Comparison of ENCODE assay signal across 24 cellular contexts in the genomic region with DNA sequence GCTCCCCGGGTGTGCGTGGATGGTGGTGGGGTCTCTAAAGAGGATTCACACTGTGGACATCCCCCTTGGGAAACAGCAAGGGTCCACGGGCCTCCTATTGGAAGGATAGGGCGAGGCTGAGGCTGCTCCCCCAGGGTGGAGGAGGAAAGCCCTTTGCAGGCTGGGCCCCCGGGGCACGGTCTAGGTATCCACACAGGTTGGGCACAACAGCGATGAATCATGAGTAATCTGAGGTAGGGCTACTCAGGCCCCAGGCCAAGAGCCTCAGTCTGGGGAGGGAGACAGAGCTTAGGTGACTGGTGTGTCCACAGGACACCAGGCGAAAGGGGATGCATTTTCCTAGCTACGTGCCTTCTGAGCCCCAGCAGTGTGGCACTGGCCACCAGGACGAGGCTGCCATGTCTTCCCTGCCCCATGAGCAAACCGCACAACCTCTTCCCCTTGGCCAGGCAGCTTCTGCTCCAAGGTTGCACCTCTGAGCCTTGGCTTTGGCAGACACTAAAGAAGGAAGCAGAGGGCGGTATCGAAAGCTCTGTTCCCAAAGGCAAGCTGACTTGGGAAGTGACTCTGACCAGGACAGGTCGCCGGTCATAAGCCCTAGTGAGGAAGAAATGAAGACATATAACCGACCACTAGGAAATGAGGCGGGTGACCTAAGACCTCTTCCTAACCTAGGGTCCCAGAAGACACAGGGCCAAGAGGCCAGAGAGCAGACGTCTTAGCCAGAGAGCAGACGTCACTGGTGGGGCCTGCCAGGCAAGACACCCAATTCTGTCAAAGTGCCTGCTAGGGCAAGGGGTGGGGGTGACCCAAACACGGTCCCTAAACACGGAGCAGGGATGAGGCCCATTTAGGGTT. TPM values are rescaled to one million over a fixed set of nuclear protein-coding genes. Genes with fewer than 3 reads are reported as not detected.
DNase-seq lines count a peak whose midpoint lies in the region; FAIRE-seq and TF ChIP-seq lines count a peak whose summit lies in the region.
"Had no signal": no experiment of that assay in that cellular context is flagged by ENCODE, and none has a peak within 500 bp of the region (broad histone marks: within the 10 kb centered on the region; RNA-seq: fewer than 3 reads in every experiment).

No MANE protein-coding gene starts in this region.

- peaks cover 52% of the 10 kb centered on the region for H3K4me1 Mint-ChIP-seq in nephron
- H3K4me1 Mint-ChIP-seq: activated T-helper 17 cell treated with anti-CD3 and anti-CD28 coated beads, Interleukin-2, amount 50 U/mL, for 72 hours had no signal

- H3K9me3 Mint-ChIP-seq in nephron: no peaks in the 10 kb centered on the region
- H3K9me3 Mint-ChIP-seq: activated naive CD4-positive, alpha-beta T cell treated with anti-CD3 and anti-CD28 coated beads, Interleukin-2, amount 50 U/mL, for 72 hours; activated T-helper 17 cell treated with anti-CD3 and anti-CD28 coated beads, Interleukin-2, amount 50 U/mL, for 72 hours had no signal

- H2AFZ ChIP-seq in smooth muscle cell (ENCODE audit: low read depth): no peak overlapping the region
- H2AFZ ChIP-seq: GM23248 had no signal

- FAIRE-seq in bronchial epithelial cell (lab: Jason Lieb, UNC): peak; percentile 43
- FAIRE-seq: colon, D721Med, keratinocyte, pancreas had no signal

- peaks cover 24% of the 10 kb centered on the region for H3F3A ChIP-seq in smooth muscle cell (ENCODE audit: low read depth)

- TF ChIP-seq CTCF in bronchial epithelial cell (IDR thresholded peaks at IDR 0.05; ENCODE audit: insufficient read depth, low read length, severe bottlenecking) (no peak), nephron (IDR thresholded peaks at IDR 0.05; ENCODE audit: unreplicated experiment in 3 of 3) (no peak), smooth muscle cell (IDR thresholded peaks at IDR 0.05; ENCODE audit: borderline replicate concordance, insufficient read depth, poor library complexity, severe bottlenecking) (no peak)

- no peak overlapping the region for H3K9ac ChIP-seq in BLaER1 treated with 17β-estradiol and CSF1 and Interleukin-3, amounts not matched to agents 10 nM and 100 nM
- H3K9ac ChIP-seq in smooth muscle cell (ENCODE audit: low read depth): no peak overlapping the region
- H3K9ac ChIP-seq: GM23248 had no signal

- H3K4me1 ChIP-seq in BLaER1 treated with 17β-estradiol and CSF1 and Interleukin-3, amounts not matched to agents 10 nM and 100 nM: peaks cover 36 to 92% (median 73%) of the 10 kb centered on the region in 10 experiments
- peaks cover 17% of the 10 kb centered on the region for H3K4me1 ChIP-seq in HAP-1
- peaks cover 30% of the 10 kb centered on the region for H3K4me1 ChIP-seq in smooth muscle cell (ENCODE audit: low read depth)

- peak overlapping the region in 2 of 3 experiments; percentile 8 to 31 for H3K27ac Mint-ChIP-seq in nephron
- H3K27ac Mint-ChIP-seq: activated T-helper 17 cell treated with anti-CD3 and anti-CD28 coated beads, Interleukin-2, amount 50 U/mL, for 72 hours had no signal

- DNase-seq in MV-4-11 (lab: John Stamatoyannopoulos, UW) (peak; percentile 72), bronchial epithelial cell (ENCODE audit: low read depth) (peak; percentile 75), HAP-1 (ENCODE audit: low spot score in 2 of 2) (no peak), HUDEP-2 (lab: John Stamatoyannopoulos, UW; ENCODE audit: unreplicated experiment in 76 of 76) (no peak), smooth muscle cell (lab: John Stamatoyannopoulos, UW; ENCODE audit: unreplicated experiment) (no peak), anterior cingulate cortex (lab: John Stamatoyannopoulos, UW) (no peak)
- DNase-seq: EL; GM23248; naive thymus-derived CD4-positive, alpha-beta T cell; NCI-H1694 treated with DMSO at 0.1 percent for 48 hours; NCI-H2227 treated with DMSO at 0.1 percent for 48 hours; right cardiac atrium; stimulated activated CD4-positive, alpha-beta T cell treated with anti-CD3 and anti-CD28 coated beads, Interleukin-15, amount 100 ng/mL, for 24 hours; T-helper 2 cell; transverse colon; WERI-Rb-1 had no signal

- no peak overlapping the region; a peak in 1 of 22 replicates for H3K27ac ChIP-seq in BLaER1 treated with 17β-estradiol and CSF1 and Interleukin-3, amounts not matched to agents 10 nM and 100 nM
- H3K27ac ChIP-seq in smooth muscle cell (ENCODE audit: low read depth): no peak overlapping the region
- H3K27ac ChIP-seq: GM23248, pancreas, transverse colon, WERI-Rb-1 had no signal

- no peaks in the 10 kb centered on the region for H3K36me3 Mint-ChIP-seq in nephron (ENCODE audit: low read depth)
- H3K36me3 Mint-ChIP-seq: activated naive CD4-positive, alpha-beta T cell treated with anti-CD3 and anti-CD28 coated beads, Interleukin-2, amount 50 U/mL, for 72 hours; naive thymus-derived CD4-positive, alpha-beta T cell had no signal

- H3K4me3 Mint-ChIP-seq in nephron: no peak overlapping the region
- H3K4me3 Mint-ChIP-seq: activated T-helper 17 cell treated with anti-CD3 and anti-CD28 coated beads, Interleukin-2, amount 50 U/mL, for 72 hours; naive thymus-derived CD4-positive, alpha-beta T cell had no signal

- H3K4me3 ChIP-seq in BLaER1 treated with 17β-estradiol and CSF1 and Interleukin-3, amounts not matched to agents 10 nM and 100 nM: no peak overlapping the region
- H3K4me3 ChIP-seq in bronchial epithelial cell (ENCODE audit: low read depth, low read length): no peak overlapping the region
- H3K4me3 ChIP-seq in HAP-1: no peak overlapping the region
- no peak overlapping the region for H3K4me3 ChIP-seq in smooth muscle cell
- H3K4me3 ChIP-seq: GM23248, pancreas, transverse colon had no signal

- no peaks in the 10 kb centered on the region for H3K9me3 ChIP-seq in BLaER1 treated with 17β-estradiol and CSF1 and Interleukin-3, amounts not matched to agents 10 nM and 100 nM (replicated peaks in 1 of 11)
- H3K9me3 ChIP-seq in HAP-1 (no peaks in the 10 kb centered on the region), smooth muscle cell (replicated peaks; ENCODE audit: low read depth) (no peaks in the 10 kb centered on the region)
- H3K9me3 ChIP-seq: pancreas, transverse colon had no signal

- peaks cover 0 to 58% (median 0%) of the 10 kb centered on the region in 11 experiments; a peak in 4 of 22 replicates for H3K27me3 ChIP-seq in BLaER1 treated with 17β-estradiol and CSF1 and Interleukin-3, amounts not matched to agents 10 nM and 100 nM
- H3K27me3 ChIP-seq in bronchial epithelial cell (ENCODE audit: control insufficient read depth, insufficient read depth, low read length): no peaks in the 10 kb centered on the region
- H3K27me3 ChIP-seq in HAP-1 (ENCODE audit: low read depth): no peaks in the 10 kb centered on the region
- H3K27me3 ChIP-seq in smooth muscle cell (ENCODE audit: low read depth): no peaks in the 10 kb centered on the region
- H3K27me3 ChIP-seq: pancreas, transverse colon had no signal

- 79% methylated on average over 21 of the region's 21 CpGs for WGBS in smooth muscle cell (ENCODE audit: low lambda C conversion rate)

- peaks cover 0 to 39% (median 0%) of the 10 kb centered on the region in 11 experiments; a peak in 5 of 22 replicates for H4K20me1 ChIP-seq in BLaER1 treated with 17β-estradiol and CSF1 and Interleukin-3, amounts not matched to agents 10 nM and 100 nM
- H4K20me1 ChIP-seq in smooth muscle cell (ENCODE audit: low read depth): no peaks in the 10 kb centered on the region

- no peaks in the 10 kb centered on the region for H3K27me3 Mint-ChIP-seq in nephron (ENCODE audit: low read depth)
- H3K27me3 Mint-ChIP-seq: activated T-helper 17 cell treated with anti-CD3 and anti-CD28 coated beads, Interleukin-2, amount 50 U/mL, for 72 hours had no signal

- H3K79me2 ChIP-seq in smooth muscle cell (ENCODE audit: low read depth): no peaks in the 10 kb centered on the region

- H3K36me3 ChIP-seq in BLaER1 treated with 17β-estradiol and CSF1 and Interleukin-3, amounts not matched to agents 10 nM and 100 nM: no peaks in the 10 kb centered on the region
- H3K36me3 ChIP-seq in bronchial epithelial cell (ENCODE audit: control insufficient read depth, insufficient read depth, low read length): no peaks in the 10 kb centered on the region
- no peaks in the 10 kb centered on the region for H3K36me3 ChIP-seq in HAP-1 (replicated peaks)
- H3K36me3 ChIP-seq in smooth muscle cell (ENCODE audit: low read depth): no peaks in the 10 kb centered on the region
- H3K36me3 ChIP-seq: pancreas, transverse colon, WERI-Rb-1 had no signal

- peak overlapping the region in 9 of 11 experiments; percentile 13 to 97 (median 46); a peak in 16 of 22 replicates for H3K4me2 ChIP-seq in BLaER1 treated with 17β-estradiol and CSF1 and Interleukin-3, amounts not matched to agents 10 nM and 100 nM
- H3K4me2 ChIP-seq in smooth muscle cell: no peak overlapping the region

- in situ Hi-C loops in HAP-1 (cut with MboI; ENCODE audit: low sequenced_read_pairs): no loop called here

RNA-seq across cellular contexts. Expression of gene SEMA4C, which starts 14.6 kb away (rescaled TPM):
- total RNA-seq in bronchial epithelial cell (7.8 and 8.2 TPM in 2 replicates), smooth muscle cell (41.0 and 42.0 TPM in 2 replicates)
- polyA plus RNA-seq in smooth muscle cell: 39.3 and 40.7 TPM in 2 replicates

RNA-seq across cellular contexts. Expression of gene ANKRD39, which starts 26.7 kb away (rescaled TPM):
- total RNA-seq in bronchial epithelial cell (5.8 and 8.2 TPM in 2 replicates), smooth muscle cell (7.9 and 9.6 TPM in 2 replicates)
- 16.5 and 19.1 TPM in 2 replicates for polyA plus RNA-seq in smooth muscle cell

RNA-seq across cellular contexts. Expression of gene ANKRD23, which starts 40.7 kb away (rescaled TPM):
- 0.79 and 1.2 TPM in 2 replicates for total RNA-seq in bronchial epithelial cell
- total RNA-seq in smooth muscle cell: 1.6 and 5.6 TPM in 2 replicates
- polyA plus RNA-seq in smooth muscle cell: 1.7 and 3.5 TPM in 2 replicates

Comparison
In these comparisons a context has a peak if more than half of its experiments do, and no peak if none do; other contexts are left out.
1. DNase-seq: peak in MV-4-11 (single experiment) and bronchial epithelial cell (single experiment); none in HAP-1 (0 of 2), HUDEP-2 (0 of 76), smooth muscle cell (single experiment) and anterior cingulate cortex (0 of 58).